9 cellular contexts compared by ENCODE assay signal in genomic region chr6:55276745-55277627, GRCh38. TPM values are rescaled to one million over a fixed set of nuclear protein-coding genes. Genes with fewer than 3 reads are reported as not detected.
DNase-seq lines count a peak whose midpoint lies in the region; ATAC-seq and TF ChIP-seq lines count a peak whose summit lies in the region.
"Had no signal": no experiment of that assay in that cellular context is flagged by ENCODE, and none has a peak within 500 bp of the region (broad histone marks: within the 10 kb centered on the region; RNA-seq: fewer than 3 reads in every experiment).

No MANE protein-coding gene starts in this region.

- H3K27me3 Mint-ChIP-seq in mesothelial cell of epicardium (ENCODE audit: low read depth), result no peaks in the 10 kb centered on the region

- H3K4me3 ChIP-seq in BE2C (ENCODE audit: low read depth, low read length), result peak overlapping the region; percentile 39

- H3K9me3 Mint-ChIP-seq in mesothelial cell of epicardium, result no peaks in the 10 kb centered on the region

- H3K4me1 ChIP-seq in BE2C, result no peaks in the 10 kb centered on the region; the same call in 1 of the 2 replicates

- no peaks in the 10 kb centered on the region for H3K9me3 ChIP-seq in BE2C
- H3K9me3 ChIP-seq: neutrophil had no signal

- H3K36me3 Mint-ChIP-seq in mesothelial cell of epicardium, result no peaks in the 10 kb centered on the region

- ATAC-seq in GM18909 (IDR thresholded peaks at IDR 0.05; ENCODE audit: poor library complexity, unreplicated experiment), result peak; percentile 64
- ATAC-seq in activated CD4-positive, CD25-positive, alpha-beta regulatory T cell treated with anti-CD3 and anti-CD28 coated beads, Interleukin-2, amount 50 U/mL, for 24 hours, result no peak

- no peaks in the 10 kb centered on the region for H3K36me3 ChIP-seq in BE2C
- H3K36me3 ChIP-seq: neutrophil had no signal

- TF ChIP-seq CTCF in BE2C (IDR thresholded peaks at IDR 0.05; ENCODE audit: low read depth, low read length), result peak; percentile 79
- peak; percentile 72 for TF ChIP-seq CTCF in mesothelial cell of epicardium (IDR thresholded peaks at IDR 0.05; ENCODE audit: unreplicated experiment)

- no peaks in the 10 kb centered on the region for H3K27me3 ChIP-seq in BE2C
- H3K27me3 ChIP-seq: neutrophil had no signal

- H3K4me1 Mint-ChIP-seq in mesothelial cell of epicardium, result peaks cover 18% of the 10 kb centered on the region

- peak overlapping the region; percentile 61 for H3K4me3 Mint-ChIP-seq in mesothelial cell of epicardium

- DNase-seq in BE2C, result peak; percentile 50
- DNase-seq in KG1 (lab: John Stamatoyannopoulos, UW), result peak; percentile 17
- peak; percentile 78 for DNase-seq in OCI-M1 (lab: John Stamatoyannopoulos, UW)
- DNase-seq in ecto neural progenitor cell (ENCODE audit: low spot score), result peak; percentile 49
- peak in 1 of 2 experiments; percentile 45 for DNase-seq in mesothelial cell of epicardium (ENCODE audit: low spot score in 2 of 2, unreplicated experiment in 2 of 2)
- no peak for DNase-seq in stimulated activated CD4-positive, alpha-beta T cell treated with anti-CD3 and anti-CD28 coated beads, Interleukin-12 subunit alpha, Interleukin-12 subunit beta, amount 100 ng/mL, for 4 hours

- peak overlapping the region; percentile 68 for H3K27ac Mint-ChIP-seq in mesothelial cell of epicardium

RNA-seq across cellular contexts. Expression of gene GFRAL, which starts 50.3 kb away (rescaled TPM):
- polyA plus RNA-seq in BE2C (2012; ENCODE audit: insufficient read depth, insufficient read length, low read depth), result not detected
- total RNA-seq in mesothelial cell of epicardium, result not detected in 3 replicates
